In the genomic region with DNA sequence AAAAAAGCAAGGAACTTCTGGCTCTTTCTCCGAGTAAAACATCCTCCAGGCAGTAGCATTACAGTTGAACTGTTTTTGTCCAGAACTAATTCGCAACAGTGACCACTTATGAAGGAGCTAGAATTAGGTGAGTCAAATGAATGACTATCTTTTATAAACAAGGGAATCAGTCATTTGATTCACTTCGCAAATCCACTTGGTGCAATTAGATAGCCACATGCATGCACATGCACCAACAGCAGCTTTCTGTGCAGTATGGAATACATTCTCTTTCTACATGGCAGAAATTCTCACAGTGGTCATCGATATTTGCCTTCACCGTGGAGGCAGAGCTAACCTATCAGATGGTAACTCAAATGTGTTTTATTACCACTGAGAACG, we compare ENCODE assay signal across 9 cellular contexts.
DNase-seq lines count a peak whose midpoint lies in the region; ATAC-seq, FAIRE-seq and TF ChIP-seq lines count a peak whose summit lies in the region.
"Had no signal": no experiment of that assay in that cellular context is flagged by ENCODE, and none has a peak within 500 bp of the region (broad histone marks: within the 10 kb centered on the region; RNA-seq: fewer than 3 reads in every experiment).

No MANE protein-coding gene starts in this region.

- in situ Hi-C loops in SK-MEL-5 (cut with HindIII; ENCODE audit: low pct_unique_long_range_greater_than_20kb, low sequenced_read_pairs), result no loop called here

- no peaks in the 10 kb centered on the region for H3K4me1 Mint-ChIP-seq in type B pancreatic cell (ENCODE audit: unreplicated experiment)

- no peak overlapping the region for H3K4me3 Mint-ChIP-seq in type B pancreatic cell

- ATAC-seq in GM21381 (IDR thresholded peaks at IDR 0.05; ENCODE audit: unreplicated experiment) (peak; percentile 6), HG02970 (IDR thresholded peaks at IDR 0.05; ENCODE audit: low FRiP score, unreplicated experiment) (no peak)
- ATAC-seq in stimulated activated naive CD8-positive, alpha-beta T cell treated with anti-CD3 and anti-CD28 coated beads, Interleukin-15, Interleukin-2, amounts not matched to agents 100 U/mL and 50 U/mL, for 24 hours, result peak; percentile 4

- H3K27ac Mint-ChIP-seq in type B pancreatic cell, result no peak overlapping the region

- no peak for FAIRE-seq in D721Med (lab: Jason Lieb, UNC)
- FAIRE-seq: H1 had no signal

- H3K36me3 Mint-ChIP-seq in type B pancreatic cell, result peaks cover 13% of the 10 kb centered on the region

- TF ChIP-seq CTCF in fibroblast of the aortic adventitia (IDR thresholded peaks at IDR 0.05; ENCODE audit: insufficient read depth, low read length) (no peak), D721Med (IDR thresholded peaks at IDR 0.05; ENCODE audit: insufficient read depth, missing control alignments) (no peak), type B pancreatic cell (conservative IDR thresholded peaks at IDR 0.05) (no peak)

- DNase-seq in SK-MEL-5 (ENCODE audit: low read depth, low spot score) (peak; percentile 69), fibroblast of the aortic adventitia (ENCODE audit: low read depth) (no peak), D721Med (ENCODE audit: insufficient read length, low spot score) (no peak), type B pancreatic cell (ENCODE audit: extremely low spot score, unreplicated experiment) (no peak)
- DNase-seq in stimulated activated naive CD8-positive, alpha-beta T cell treated with anti-CD3 and anti-CD28 coated beads, Interleukin-15, Interleukin-2, amounts not matched to agents 100 U/mL and 50 U/mL, for 24 hours, result no peak
- DNase-seq in activated effector memory CD4-positive, alpha-beta T cell treated with anti-CD3 and anti-CD28 coated beads, Interleukin-2, amount 50 U/mL, for 16 hours, result no peak

- peak overlapping the region; percentile 64 for H3K4me3 ChIP-seq in fibroblast of the aortic adventitia (ENCODE audit: low read depth, low read length)

- no peaks in the 10 kb centered on the region for H3K9me3 Mint-ChIP-seq in type B pancreatic cell

- H3K27me3 Mint-ChIP-seq in type B pancreatic cell, result no peaks in the 10 kb centered on the region
